Comparison of ENCODE assay signal across 10 cellular contexts in the genomic region with DNA sequence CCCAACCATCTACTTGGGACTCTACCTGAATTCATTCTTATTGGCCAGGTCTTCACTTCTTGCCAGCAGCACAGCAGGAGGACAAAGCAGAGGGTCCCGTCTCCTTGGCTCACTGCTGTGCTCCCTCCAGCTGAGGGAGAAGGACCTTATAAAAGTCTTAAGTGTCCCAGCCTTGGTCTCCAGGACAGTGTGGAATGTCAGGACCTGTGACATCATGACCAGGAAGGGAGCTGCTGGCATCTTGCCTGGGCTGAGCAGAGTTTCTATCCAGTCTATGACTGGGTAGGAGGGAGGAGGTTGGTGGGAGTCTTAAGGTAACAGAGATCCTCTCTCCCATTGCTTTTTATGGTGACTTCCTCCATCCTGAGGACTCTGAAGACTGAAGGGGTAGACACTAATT.
"Had no signal": no experiment of that assay in that cellular context is flagged by ENCODE, and none has a peak within 500 bp of the region (broad histone marks: within the 10 kb centered on the region; RNA-seq: fewer than 3 reads in every experiment).

No MANE protein-coding gene starts in this region.

- H3K4me3 ChIP-seq: dorsolateral prefrontal cortex, esophagus muscularis mucosa, spleen, tibial artery had no signal

- DNase-seq: activated CD4-positive, alpha-beta T cell treated with anti-CD3 and anti-CD28 coated beads for 1 hour; activated naive CD8-positive, alpha-beta T cell treated with anti-CD3 and anti-CD28 coated beads for 36 hours; activated T-cell treated with anti-CD3 and anti-CD28 coated beads, Interleukin-2, amount 50 U/mL, for 1 hour; dorsolateral prefrontal cortex; effector memory CD8-positive, alpha-beta T cell; hypothalamus; spleen; stimulated activated CD4-positive, alpha-beta T cell treated with anti-CD3 and anti-CD28 coated beads, Interleukin-4, amount 100 ng/mL, for 1 hour; tibial artery had no signal

- H3K4me1 ChIP-seq: esophagus muscularis mucosa, spleen, tibial artery had no signal

- H3K27me3 ChIP-seq: dorsolateral prefrontal cortex, esophagus muscularis mucosa, spleen, tibial artery had no signal

- H3K36me3 ChIP-seq: esophagus muscularis mucosa, spleen, tibial artery had no signal

- H3K27ac ChIP-seq: dorsolateral prefrontal cortex, esophagus muscularis mucosa, spleen, tibial artery had no signal
